1 cellular context compared by ENCODE assay signal in genomic region chr3:69013256-69014021, GRCh38.
TF ChIP-seq lines count a peak whose summit lies in the region.

EOGT (minus strand) TSS chr3:69013684; CDS start chr3:69009846, 3,838 bp downstream.

TF ChIP-seq in SK-N-SH, 30 proteins besides CTCF, POLR2A, EP300 and RAD21 (continued from another document):
- TF ChIP-seq RXRA (IDR thresholded peaks at IDR 0.05; ENCODE audit: borderline replicate concordance, low read depth) = no peak
